In the genomic region with DNA sequence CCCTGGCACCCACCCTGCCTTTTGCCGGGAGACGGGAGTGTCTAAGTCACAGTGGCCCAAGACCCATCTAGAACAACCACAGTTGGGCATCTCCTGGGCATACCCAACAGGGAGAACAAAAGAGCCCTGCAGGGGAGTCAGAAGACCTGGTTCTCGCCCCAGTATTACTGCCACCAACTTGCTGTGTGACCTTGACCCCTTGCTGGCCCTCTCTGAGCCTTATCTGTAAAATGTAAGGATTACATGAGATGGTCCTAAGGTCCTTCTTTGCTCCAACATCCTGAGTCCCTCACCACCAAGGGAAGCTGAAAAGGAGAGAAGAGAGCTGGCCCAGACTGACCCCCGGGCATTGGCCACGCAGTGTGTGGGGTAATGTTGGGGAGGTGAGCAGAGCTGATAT, we compare ENCODE assay signal across 1 cellular context.
TF ChIP-seq lines count a peak whose summit lies in the region.

No MANE protein-coding gene starts in this region.

TF ChIP-seq in H1, 55 proteins besides CTCF, POLR2A, EP300 and RAD21:
- TF ChIP-seq KDM1A (IDR thresholded peaks at IDR 0.05; ENCODE audit: borderline replicate concordance, low read length), result peak; percentile 74; the same call in 1 of the 2 replicates
- TF ChIP-seq TBP (IDR thresholded peaks at IDR 0.05; ENCODE audit: low read depth, low read length), result no peak
TF ChIP-seq in H1: peak in this region for 1.
